ENCODE assay signal across 10 cellular contexts in the genomic region with DNA sequence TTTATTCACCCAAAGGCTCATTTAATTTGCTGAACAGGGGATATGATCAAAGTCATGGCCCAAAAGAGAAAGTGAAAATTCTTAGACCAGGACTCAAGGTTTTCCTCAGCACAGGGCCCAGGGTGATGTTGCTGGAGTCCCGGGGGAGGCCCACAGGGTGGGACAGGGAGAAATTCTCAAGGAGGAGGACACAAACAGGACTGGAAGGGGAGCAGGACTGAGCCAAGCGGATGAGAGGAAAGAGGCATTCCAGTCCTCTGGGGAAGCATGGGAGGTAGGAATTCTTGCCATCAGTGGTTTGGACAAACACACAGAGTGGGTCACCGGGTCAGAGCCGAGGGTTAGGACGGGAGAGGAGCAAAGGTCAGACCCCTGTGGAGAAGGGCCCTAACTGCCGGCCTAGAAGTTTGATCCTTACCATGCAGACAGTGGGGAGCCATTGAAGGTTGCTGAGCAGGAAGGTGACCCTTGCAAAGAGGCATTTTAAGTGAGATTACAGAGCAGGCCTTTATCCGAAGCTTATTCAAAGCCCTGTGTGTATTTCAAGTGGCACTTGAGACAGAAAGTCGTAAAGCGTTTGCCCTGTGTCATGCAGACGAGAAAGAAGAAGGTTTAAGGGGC.
A peak's percentile ranks its signal among the peaks of the same experiment; 100 is the strongest.
DNase-seq lines count a peak whose midpoint lies in the region; ATAC-seq, FAIRE-seq and TF ChIP-seq lines count a peak whose summit lies in the region.
"Had no signal": no experiment of that assay in that cellular context is flagged by ENCODE, and none has a peak within 500 bp of the region (broad histone marks: within the 10 kb centered on the region; RNA-seq: fewer than 3 reads in every experiment).

No MANE protein-coding gene starts in this region.

- H4K20me1 ChIP-seq in HepG2 (ENCODE audit: insufficient read depth, low read length), result no peaks in the 10 kb centered on the region

- H2AFZ ChIP-seq in HepG2 (ENCODE audit: low read length), result no peak overlapping the region

- H3K4me2 ChIP-seq in HepG2 (ENCODE audit: low read depth, low read length), result peak overlapping the region; percentile 94

- H3K36me3 ChIP-seq in HepG2 (replicated peaks in 1 of 2; ENCODE audit: control insufficient read depth in 1 of 2, insufficient read depth in 2 of 2, low read length in 2 of 2) (peaks cover 0 to 4% of the 10 kb centered on the region in 2 experiments; a peak in 1 of 5 replicates), stomach smooth muscle (ENCODE audit: control insufficient read depth in 2 of 2, insufficient read depth in 2 of 2, low read length in 2 of 2) (peaks cover 0 to 2% of the 10 kb centered on the region in 2 donors)

- BruUV-seq in HepG2 (replicated peaks; lab: Mats Ljungman, UMichigan), result no TSS peak

- no peak for DNase-seq in T-helper 2 cell treated with Interferon-gamma antibody and Interleukin-4, amounts not matched to agents 5 μg/mL and 100 μg/mL, for 36 hours (ENCODE audit: low spot score)
- DNase-seq in T-helper 2 cell (no peak), HepG2 (ENCODE audit: low spot score) (peak; percentile 90), head of caudate nucleus (no peak)
- no peak for DNase-seq in activated T-helper 2 cell treated with anti-CD3 and anti-CD28 coated beads, Interferon-gamma antibody, Interleukin-2, Interleukin-4, amounts not matched to agents 10 μg/mL and 5 μg/mL and 100 μg/mL, durations not matched to agents 14 hours and 24 hours and 36 hours (ENCODE audit: low spot score)
- DNase-seq in NK-92 treated with Interleukin-12 subunit alpha and Interleukin-12 subunit beta, amount 100 ng/mL, for 24 hours (lab: John Stamatoyannopoulos, UW), result no peak
- DNase-seq: NCI-H510A treated with DMSO at 0.1 percent for 48 hours had no signal

- intact Hi-C loops in activated T-helper 2 cell treated with anti-CD3 and anti-CD28 coated beads, Interferon-gamma antibody, Interleukin-2, Interleukin-4, amounts not matched to agents 10 μg/mL and 5 μg/mL and 100 μg/mL, durations not matched to agents 14 hours and 24 hours and 36 hours (cut with micrococcal nuclease), result no loop called here
- intact Hi-C loops in HepG2 (cut with micrococcal nuclease; ENCODE audit: unreplicated experiment), result loop anchor here (1.0 kb wide), 1 partner anchor 11 kb away; no protein-coding TSS in a partner anchor
- intact Hi-C loops in head of caudate nucleus (cut with DNase I), result no loop called here

- in situ Hi-C loops in HepG2 (cut with HindIII; ENCODE audit: extremely low pct_ligation_motif_present, low pct_unique_long_range_greater_than_20kb), result no loop called here

- no peaks in the 10 kb centered on the region for H3K9me3 Mint-ChIP-seq in T-helper 2 cell treated with Interferon-gamma antibody and Interleukin-4, amounts not matched to agents 5 μg/mL and 100 μg/mL, for 36 hours
- no peaks in the 10 kb centered on the region for H3K9me3 Mint-ChIP-seq in activated T-helper 2 cell treated with anti-CD3 and anti-CD28 coated beads, Interferon-gamma antibody, Interleukin-2, Interleukin-4, amounts not matched to agents 10 μg/mL and 5 μg/mL and 100 μg/mL, durations not matched to agents 14 hours and 24 hours and 36 hours

- peak; percentile 16; the same call in 1 of the 2 replicates for TF ChIP-seq CTCF in HepG2 (CRISPR knock-in tag; IDR thresholded peaks at IDR 0.05)

- TF ChIP-seq EP300 in HepG2 (IDR thresholded peaks at IDR 0.05; ENCODE audit: low read depth in 2 of 2, low read length in 2 of 2) (peak in 1 of 2 experiments; percentile 75; a peak in 2 of 4 replicates), HepG2 (CRISPR knock-in tag; IDR thresholded peaks at IDR 0.05; ENCODE audit: borderline replicate concordance) (peak; percentile 70; the same call in 1 of the 2 replicates)

- peak overlapping the region; percentile 91 for H3K4me3 Mint-ChIP-seq in T-helper 2 cell treated with Interferon-gamma antibody and Interleukin-4, amounts not matched to agents 5 μg/mL and 100 μg/mL, for 36 hours
- peak overlapping the region; percentile 70 for H3K4me3 Mint-ChIP-seq in activated T-helper 2 cell treated with anti-CD3 and anti-CD28 coated beads, Interferon-gamma antibody, Interleukin-2, Interleukin-4, amounts not matched to agents 10 μg/mL and 5 μg/mL and 100 μg/mL, durations not matched to agents 14 hours and 24 hours and 36 hours (ENCODE audit: low read depth)

- peaks cover 55% of the 10 kb centered on the region for H3K4me1 Mint-ChIP-seq in T-helper 2 cell treated with Interferon-gamma antibody and Interleukin-4, amounts not matched to agents 5 μg/mL and 100 μg/mL, for 36 hours (ENCODE audit: low read depth)
- peaks cover 60% of the 10 kb centered on the region for H3K4me1 Mint-ChIP-seq in activated T-helper 2 cell treated with anti-CD3 and anti-CD28 coated beads, Interferon-gamma antibody, Interleukin-2, Interleukin-4, amounts not matched to agents 10 μg/mL and 5 μg/mL and 100 μg/mL, durations not matched to agents 14 hours and 24 hours and 36 hours (ENCODE audit: low read depth)

- H3K36me3 Mint-ChIP-seq in T-helper 2 cell treated with Interferon-gamma antibody and Interleukin-4, amounts not matched to agents 5 μg/mL and 100 μg/mL, for 36 hours (ENCODE audit: low read depth), result peaks cover 11% of the 10 kb centered on the region
- H3K36me3 Mint-ChIP-seq in activated T-helper 2 cell treated with anti-CD3 and anti-CD28 coated beads, Interferon-gamma antibody, Interleukin-2, Interleukin-4, amounts not matched to agents 10 μg/mL and 5 μg/mL and 100 μg/mL, durations not matched to agents 14 hours and 24 hours and 36 hours (ENCODE audit: low read depth), result peaks cover 28% of the 10 kb centered on the region

- WGBS in HepG2 (ENCODE audit: low lambda C conversion rate), result under 1% methylated on average over 10 of the region's 10 CpGs

- H3K27ac Mint-ChIP-seq in T-helper 2 cell treated with Interferon-gamma antibody and Interleukin-4, amounts not matched to agents 5 μg/mL and 100 μg/mL, for 36 hours, result peak overlapping the region; percentile 89
- peak overlapping the region; percentile 86 for H3K27ac Mint-ChIP-seq in activated T-helper 2 cell treated with anti-CD3 and anti-CD28 coated beads, Interferon-gamma antibody, Interleukin-2, Interleukin-4, amounts not matched to agents 10 μg/mL and 5 μg/mL and 100 μg/mL, durations not matched to agents 14 hours and 24 hours and 36 hours

- POLR2A ChIA-PET in HepG2 (lab: Yijun Ruan, JAX), result interaction anchor here (1.9 to 6.1 kb wide), 4 partner anchors 12 to 24 kb away, joined by 6 to 115 read pairs (median 71); a partner anchor contains a TSS

- TF ChIP-seq RAD21 in HepG2 (CRISPR knock-in tag; IDR thresholded peaks at IDR 0.05), result peak; percentile 27; the same call in 1 of the 2 replicates

- no peak; a peak in 1 of 4 replicates for TF ChIP-seq POLR2A in HepG2 (IDR thresholded peaks at IDR 0.05; ENCODE audit: insufficient read depth in 1 of 2, low read depth in 2 of 2, low read length in 2 of 2)

- CTCF ChIA-PET in HepG2 (lab: Yijun Ruan, JAX; ENCODE audit: low intra/inter-chr PET ratio, low total read pairs), result no interaction called here

- peak overlapping the region; percentile 11 to 79 (median 76); a peak in 5 of 6 replicates for H3K4me3 ChIP-seq in HepG2 (replicated peaks in 1 of 3; ENCODE audit: insufficient read depth in 1 of 3, low read depth in 2 of 3, low read length in 3 of 3)
- H3K4me3 ChIP-seq in stomach smooth muscle (ENCODE audit: low read length in 2 of 2), result peak overlapping the region; percentile 47 to 83
- H3K4me3 ChIP-seq: A549 had no signal

- H3K9ac ChIP-seq in HepG2 (ENCODE audit: insufficient read depth, low read depth, low read length), result peak overlapping the region; percentile 96
- H3K9ac ChIP-seq in stomach smooth muscle (ENCODE audit: low read length in 2 of 2), result peak overlapping the region; percentile 94 to 99

- H3K27me3 ChIP-seq in HepG2 (ENCODE audit: control insufficient read depth in 1 of 2, insufficient read depth in 2 of 2, low read length in 2 of 2) (no peaks in the 10 kb centered on the region; a peak in 1 of 5 replicates), stomach smooth muscle (ENCODE audit: control insufficient read depth in 1 of 2, insufficient read depth in 2 of 2, low read length in 2 of 2) (no peaks in the 10 kb centered on the region)

- peak; percentile 75 for ATAC-seq in HepG2
- ATAC-seq in HG03095 (IDR thresholded peaks at IDR 0.05; ENCODE audit: unreplicated experiment), result no peak
- ATAC-seq: A549 had no signal

- no peaks in the 10 kb centered on the region for H3K27me3 Mint-ChIP-seq in T-helper 2 cell treated with Interferon-gamma antibody and Interleukin-4, amounts not matched to agents 5 μg/mL and 100 μg/mL, for 36 hours (ENCODE audit: low read depth)
- no peaks in the 10 kb centered on the region for H3K27me3 Mint-ChIP-seq in activated T-helper 2 cell treated with anti-CD3 and anti-CD28 coated beads, Interferon-gamma antibody, Interleukin-2, Interleukin-4, amounts not matched to agents 10 μg/mL and 5 μg/mL and 100 μg/mL, durations not matched to agents 14 hours and 24 hours and 36 hours (ENCODE audit: low read depth)

- FAIRE-seq in HepG2 (lab: Jason Lieb, UNC), result peak; percentile 99
- FAIRE-seq: A549 had no signal

- H3K27ac ChIP-seq in HepG2 (ENCODE audit: extremely low read length, insufficient read depth, low read length) (peak overlapping the region; percentile 86), stomach smooth muscle (ENCODE audit: low read length) (peak overlapping the region; percentile 99)

- peaks cover 84% of the 10 kb centered on the region for H3K79me2 ChIP-seq in HepG2 (ENCODE audit: insufficient read depth, low read length)

- peaks cover 50% of the 10 kb centered on the region for H3K4me1 ChIP-seq in HepG2 (ENCODE audit: insufficient read depth, low read length)
- peaks cover 50% of the 10 kb centered on the region for H3K4me1 ChIP-seq in stomach smooth muscle (ENCODE audit: control insufficient read depth, insufficient read depth, low read length)

- no peaks in the 10 kb centered on the region for H3K9me3 ChIP-seq in HepG2 (ENCODE audit: low read length)
- no peaks in the 10 kb centered on the region for H3K9me3 ChIP-seq in stomach smooth muscle (ENCODE audit: control insufficient read depth in 2 of 2, low read length in 2 of 2)
- H3K9me3 ChIP-seq: A549 had no signal
